In genomic region chr11:121461843-121462242, GRCh38 we compare ENCODE assay signal across 19 cellular contexts. TPM values are rescaled to one million over a fixed set of nuclear protein-coding genes. Genes with fewer than 3 reads are reported as not detected.
A peak's percentile ranks its signal among the peaks of the same experiment; 100 is the strongest.
DNase-seq lines count a peak whose midpoint lies in the region; ATAC-seq and TF ChIP-seq lines count a peak whose summit lies in the region.
"Had no signal": no experiment of that assay in that cellular context is flagged by ENCODE, and none has a peak within 500 bp of the region (broad histone marks: within the 10 kb centered on the region; RNA-seq: fewer than 3 reads in every experiment).

No MANE protein-coding gene starts in this region.

- H2AFZ ChIP-seq in Loucy (ENCODE audit: low read length), result no peak overlapping the region

- H3K4me2 ChIP-seq in Loucy (ENCODE audit: low read depth, low read length, poor library complexity, severe bottlenecking), result peak overlapping the region; percentile 13

- no peaks in the 10 kb centered on the region for H3K9me3 Mint-ChIP-seq in CD8-positive, alpha-beta memory T cell
- no peaks in the 10 kb centered on the region for H3K9me3 Mint-ChIP-seq in activated naive CD8-positive, alpha-beta T cell (ENCODE audit: low read depth)
- H3K9me3 Mint-ChIP-seq in naive thymus-derived CD8-positive, alpha-beta T cell, result no peaks in the 10 kb centered on the region

- peak overlapping the region in 5 of 7 donors; percentile 21 to 77 (median 67) for H3K4me3 Mint-ChIP-seq in CD8-positive, alpha-beta memory T cell
- H3K4me3 Mint-ChIP-seq in activated naive CD8-positive, alpha-beta T cell, result peak overlapping the region; percentile 11
- peak overlapping the region in 9 of 10 donors; percentile 10 to 97 (median 74) for H3K4me3 Mint-ChIP-seq in naive thymus-derived CD8-positive, alpha-beta T cell

- POLR2A ChIA-PET in CD8-positive, alpha-beta memory T cell (lab: Charles Lee), result interaction anchor here (1.1 to 2.8 kb wide), 3 partner anchors 11 to 21 kb away, joined by 3 to 20 read pairs (median 4); no protein-coding TSS in a partner anchor
- POLR2A ChIA-PET in naive thymus-derived CD8-positive, alpha-beta T cell (lab: Charles Lee), result interaction anchor here (1.6 to 12.2 kb wide), 3 partner anchors 8 to 13 kb away, joined by 4 to 385 read pairs (median 5); partner anchors contain the start of genes SORL1 and SORL1-AS1

- H3K9me2 ChIP-seq in Loucy (replicated peaks; ENCODE audit: low read depth, low read length), result no peaks in the 10 kb centered on the region

- H3K27me3 Mint-ChIP-seq in CD8-positive, alpha-beta memory T cell, result no peaks in the 10 kb centered on the region
- H3K27me3 Mint-ChIP-seq in activated naive CD8-positive, alpha-beta T cell, result no peaks in the 10 kb centered on the region
- H3K27me3 Mint-ChIP-seq in naive thymus-derived CD8-positive, alpha-beta T cell, result no peaks in the 10 kb centered on the region

- no peak for ATAC-seq in naive thymus-derived CD8-positive, alpha-beta T cell
- no peak for ATAC-seq in HG02623 (IDR thresholded peaks at IDR 0.05; ENCODE audit: unreplicated experiment)
- ATAC-seq: gastrocnemius medialis, lower lobe of right lung had no signal

- H3K4me1 ChIP-seq in CD8-positive, alpha-beta memory T cell (ENCODE audit: insufficient read depth, low read length), result peaks cover 99% of the 10 kb centered on the region
- H3K4me1 ChIP-seq in Loucy (ENCODE audit: insufficient read depth, low read length, poor library complexity, severe bottlenecking) (peaks cover 81% of the 10 kb centered on the region), ascending aorta (peaks cover 10 to 22% of the 10 kb centered on the region in 2 donors)
- H3K4me1 ChIP-seq: gastrocnemius medialis had no signal

- TF ChIP-seq CTCF in Loucy (conservative IDR thresholded peaks at IDR 0.05; ENCODE audit: low read length) (no peak), ascending aorta (IDR thresholded peaks at IDR 0.05) (no peak)

- no peaks in the 10 kb centered on the region for H3F3A ChIP-seq in Loucy (ENCODE audit: low read depth)

- peaks cover 100% of the 10 kb centered on the region for H3K79me2 ChIP-seq in Loucy (ENCODE audit: insufficient read depth, low read length)

- no peaks in the 10 kb centered on the region for H3K27me3 ChIP-seq in CD8-positive, alpha-beta memory T cell (ENCODE audit: insufficient read depth, low read length, poor library complexity, severe bottlenecking)
- H3K27me3 ChIP-seq in Loucy (ENCODE audit: insufficient read depth, low read length, poor library complexity, severe bottlenecking) (no peaks in the 10 kb centered on the region), ascending aorta (no peaks in the 10 kb centered on the region)
- H3K27me3 ChIP-seq: BE2C, gastrocnemius medialis, vagina had no signal

- peaks cover 0 to 24% (median 18%) of the 10 kb centered on the region in 3 donors for H3K36me3 Mint-ChIP-seq in CD8-positive, alpha-beta memory T cell
- peaks cover 7% of the 10 kb centered on the region for H3K36me3 Mint-ChIP-seq in activated naive CD8-positive, alpha-beta T cell
- H3K36me3 Mint-ChIP-seq in naive thymus-derived CD8-positive, alpha-beta T cell, result peaks cover 0 to 24% (median 11%) of the 10 kb centered on the region in 3 donors

- no peak overlapping the region for H3K4me3 ChIP-seq in CD8-positive, alpha-beta memory T cell (ENCODE audit: low read length)
- no peak overlapping the region for H3K4me3 ChIP-seq in Loucy (ENCODE audit: low read length, poor library complexity, severe bottlenecking)
- H3K4me3 ChIP-seq in ascending aorta, result no peak overlapping the region
- H3K4me3 ChIP-seq: gastrocnemius medialis, lower lobe of right lung, vagina had no signal

- DNase-seq in CD8-positive, alpha-beta memory T cell, result no peak
- DNase-seq in naive thymus-derived CD8-positive, alpha-beta T cell, result no peak
- DNase-seq in ascending aorta (ENCODE audit: low spot score in 2 of 2) (no peak), AG08395 (ENCODE audit: low spot score) (no peak)
- DNase-seq: BE2C; central memory CD4-positive, alpha-beta T cell; DMS53; gastrocnemius medialis; HCEC 1CT; lower lobe of right lung; MV-4-11; NCI-H748 treated with DMSO at 0.1 percent for 48 hours; small intestine; stimulated activated naive CD4-positive, alpha-beta T cell treated with Interleukin-2 at 50 U/mL for 16 hours; T1000 had no signal

- H3K27ac ChIP-seq in CD8-positive, alpha-beta memory T cell (ENCODE audit: low read depth, low read length), result no peak overlapping the region
- H3K27ac ChIP-seq in ascending aorta, result no peak overlapping the region
- H3K27ac ChIP-seq: gastrocnemius medialis, lower lobe of right lung, vagina had no signal

- CTCF ChIA-PET in CD8-positive, alpha-beta memory T cell (lab: Charles Lee), result interaction anchor here (7.6 kb wide), 1 partner anchor 11 kb away, joined by 52 read pairs; the partner anchor contains the start of genes SORL1 and SORL1-AS1

- peak overlapping the region; percentile 92 to 98 (median 94) for H3K27ac Mint-ChIP-seq in CD8-positive, alpha-beta memory T cell
- H3K27ac Mint-ChIP-seq in activated naive CD8-positive, alpha-beta T cell, result peak overlapping the region; percentile 99
- peak overlapping the region; percentile 78 to 99 (median 95) for H3K27ac Mint-ChIP-seq in naive thymus-derived CD8-positive, alpha-beta T cell

- H3K9ac ChIP-seq in Loucy (ENCODE audit: low read depth, low read length, poor library complexity, severe bottlenecking), result no peak overlapping the region

- intact Hi-C loops in ascending aorta (cut with DNase I), result no loop called here

- H3K9me3 ChIP-seq in CD8-positive, alpha-beta memory T cell (ENCODE audit: low read length), result no peaks in the 10 kb centered on the region
- H3K9me3 ChIP-seq in Loucy (ENCODE audit: insufficient read depth, low read depth, low read length), result no peaks in the 10 kb centered on the region
- no peaks in the 10 kb centered on the region for H3K9me3 ChIP-seq in ascending aorta
- H3K9me3 ChIP-seq: BE2C, gastrocnemius medialis, lower lobe of right lung, vagina had no signal

- H4K20me1 ChIP-seq in Loucy (ENCODE audit: insufficient read depth, low read length, poor library complexity, severe bottlenecking), result peaks cover 45% of the 10 kb centered on the region

- H3K36me3 ChIP-seq in CD8-positive, alpha-beta memory T cell (ENCODE audit: insufficient read depth, low read length), result no peaks in the 10 kb centered on the region
- no peaks in the 10 kb centered on the region for H3K36me3 ChIP-seq in Loucy (ENCODE audit: insufficient read depth, low read length)
- H3K36me3 ChIP-seq in ascending aorta, result no peaks in the 10 kb centered on the region
- H3K36me3 ChIP-seq: BE2C, gastrocnemius medialis, lower lobe of right lung, vagina had no signal

- H3K4me1 Mint-ChIP-seq in CD8-positive, alpha-beta memory T cell, result peaks cover 98 to 100% (median 98%) of the 10 kb centered on the region in 3 donors
- peaks cover 99% of the 10 kb centered on the region for H3K4me1 Mint-ChIP-seq in activated naive CD8-positive, alpha-beta T cell (ENCODE audit: low read depth)
- H3K4me1 Mint-ChIP-seq in naive thymus-derived CD8-positive, alpha-beta T cell, result peaks cover 67 to 100% (median 100%) of the 10 kb centered on the region in 4 donors

RNA-seq across cellular contexts. Expression of gene SORL1, which starts 9.7 kb away (rescaled TPM):
- total RNA-seq in CD8-positive, alpha-beta memory T cell, result 10 to 100 TPM; 44.5 to 46.9 TPM
- polyA plus RNA-seq in CD8-positive, alpha-beta memory T cell, result 220 TPM
- 100 to 1,000 TPM; 414 to 419 TPM for total RNA-seq in naive thymus-derived CD8-positive, alpha-beta T cell
- 100 to 1,000 TPM; 157 to 230 (median 158) TPM for polyA plus RNA-seq in naive thymus-derived CD8-positive, alpha-beta T cell
- 10.5 TPM for total RNA-seq in ascending aorta

Comparison
In these comparisons a context has a peak if more than half of its experiments do, and no peak if none do; other contexts are left out.
1. H3K4me3 Mint-ChIP-seq: peak in every context shown above with its lines; median percentile 74 in naive thymus-derived CD8-positive, alpha-beta T cell; 67 in CD8-positive, alpha-beta memory T cell; 11 in activated naive CD8-positive, alpha-beta T cell.
2. RNA of gene SORL1, which starts 9.7 kb away (total RNA-seq): 414 to 419 TPM in naive thymus-derived CD8-positive, alpha-beta T cell; 44.5 to 46.9 TPM in CD8-positive, alpha-beta memory T cell and 10.5 TPM in ascending aorta (single experiment); every median in the first group is over 4 times any median in the second.
3. Peak in every context shown above with its lines, with median percentiles within 50 percentile points of each other: H3K27ac Mint-ChIP-seq.